Comparison of ENCODE assay signal across 8 cellular contexts in the genomic region with DNA sequence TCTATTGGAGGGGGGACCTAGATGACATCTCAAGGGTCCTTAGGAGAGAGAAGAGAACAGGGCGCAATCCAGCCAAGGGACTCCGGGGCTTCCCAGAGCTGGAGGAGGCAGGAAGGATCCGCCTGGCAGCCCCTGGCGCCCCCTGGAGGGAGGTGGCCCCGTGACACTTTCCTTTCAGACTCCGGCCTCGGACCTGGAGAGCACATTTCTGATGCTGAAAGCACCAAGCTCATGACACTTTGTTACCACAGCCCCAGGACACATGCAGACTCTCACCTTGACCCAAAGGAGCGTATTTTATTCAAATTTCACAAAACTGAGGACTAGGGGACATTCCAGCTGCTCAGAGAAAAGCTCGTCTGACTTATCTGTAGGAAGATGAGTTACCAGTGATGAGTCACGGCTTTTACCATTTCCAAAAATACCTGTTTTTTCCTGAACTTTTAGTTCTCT. TPM values are rescaled to one million over a fixed set of nuclear protein-coding genes. Genes with fewer than 3 reads are reported as not detected.
A peak's percentile ranks its signal among the peaks of the same experiment; 100 is the strongest.
DNase-seq lines count a peak whose midpoint lies in the region; ATAC-seq and TF ChIP-seq lines count a peak whose summit lies in the region.

No MANE protein-coding gene starts in this region.

- H3K4me3 Mint-ChIP-seq in stimulated activated naive CD8-positive, alpha-beta T cell treated with anti-CD3 and anti-CD28 coated beads, Interleukin-15, amount 100 ng/mL, for 72 hours = peak overlapping the region in 1 of 2 donors; percentile 51

- no peaks in the 10 kb centered on the region for H3K27me3 ChIP-seq in colonic mucosa
- H3K27me3 ChIP-seq in liver (ENCODE audit: control insufficient read depth in 4 of 4, insufficient read depth in 4 of 4, low read length in 3 of 4) = no peaks in the 10 kb centered on the region

- peak overlapping the region in 1 of 2 donors; percentile 79 for H3K27ac Mint-ChIP-seq in stimulated activated naive CD8-positive, alpha-beta T cell treated with anti-CD3 and anti-CD28 coated beads, Interleukin-15, amount 100 ng/mL, for 72 hours

- H3K36me3 ChIP-seq in colonic mucosa = no peaks in the 10 kb centered on the region
- no peaks in the 10 kb centered on the region for H3K36me3 ChIP-seq in liver (ENCODE audit: control insufficient read depth in 4 of 4, insufficient read depth in 3 of 4, low read depth in 1 of 4, low read length in 3 of 4)

- peak overlapping the region; percentile 22 for H3K27ac ChIP-seq in colonic mucosa
- H3K27ac ChIP-seq in liver (ENCODE audit: low read depth in 1 of 2, low read length in 2 of 2) = peak overlapping the region; percentile 63 to 67

- peak; percentile 67 for TF ChIP-seq CTCF in AG10803 (conservative IDR thresholded peaks at IDR 0.05; ENCODE audit: low read length)
- peak; percentile 90 for TF ChIP-seq CTCF in HFF-Myc (IDR thresholded peaks at IDR 0.05; ENCODE audit: low read depth, low read length, missing control alignments)
- peak; percentile 54 for TF ChIP-seq CTCF in colonic mucosa (IDR thresholded peaks at IDR 0.05)
- TF ChIP-seq CTCF in liver (IDR thresholded peaks at IDR 0.05; ENCODE audit: low read depth, low read length, missing input control) = peak; percentile 34

- DNase-seq in AG10803 (ENCODE audit: low read depth) = peak; percentile 39
- DNase-seq in HFF-Myc (ENCODE audit: extremely low read depth, low read depth) = no peak
- DNase-seq in T-helper 2 cell = peak in 3 of 5 experiments; percentile 9 to 37 (median 24)
- DNase-seq in colonic mucosa = peak; percentile 65
- DNase-seq in stimulated activated naive CD8-positive, alpha-beta T cell treated with anti-CD3 and anti-CD28 coated beads, Interleukin-15, amount 100 ng/mL, for 72 hours = peak; percentile 37 to 48
- no peak for DNase-seq in cortex of kidney (lab: John Stamatoyannopoulos, UW)
- DNase-seq in GM19240 (ENCODE audit: insufficient read length, low spot score) = no peak

- H3K4me1 ChIP-seq in colonic mucosa (no peaks in the 10 kb centered on the region), liver (ENCODE audit: control insufficient read depth in 4 of 4, insufficient read depth in 4 of 4, low read length in 3 of 4) (peaks cover 8 to 31% (median 22%) of the 10 kb centered on the region in 4 donors)

- ATAC-seq in stimulated activated naive CD8-positive, alpha-beta T cell treated with anti-CD3 and anti-CD28 coated beads, Interleukin-15, amount 100 ng/mL, for 72 hours = peak; percentile 59

- TF ChIP-seq RAD21 in liver (IDR thresholded peaks at IDR 0.05) = peak in 1 of 2 donors; percentile 46

- peak overlapping the region; percentile 34 to 44 for H3K9ac ChIP-seq in colonic mucosa (ENCODE audit: low read depth in 2 of 2, low read length in 2 of 2)
- H3K9ac ChIP-seq in liver (ENCODE audit: low read depth in 1 of 2, low read length in 2 of 2) = no peak overlapping the region

- peaks cover 36% of the 10 kb centered on the region for H3K4me1 Mint-ChIP-seq in stimulated activated naive CD8-positive, alpha-beta T cell treated with anti-CD3 and anti-CD28 coated beads, Interleukin-15, amount 100 ng/mL, for 72 hours

- no peaks in the 10 kb centered on the region for H3K9me3 ChIP-seq in colonic mucosa
- H3K9me3 ChIP-seq in liver (ENCODE audit: control insufficient read depth in 4 of 4, low read length in 3 of 4) = no peaks in the 10 kb centered on the region

- H3K9me3 Mint-ChIP-seq in stimulated activated naive CD8-positive, alpha-beta T cell treated with anti-CD3 and anti-CD28 coated beads, Interleukin-15, amount 100 ng/mL, for 72 hours = no peaks in the 10 kb centered on the region

- 57% methylated on average over 10 of the region's 10 CpGs for WGBS in liver

- H3K4me3 ChIP-seq in AG10803 (ENCODE audit: low read length) (no peak overlapping the region), HFF-Myc (replicated peaks; ENCODE audit: low read depth, low read length) (no peak overlapping the region), colonic mucosa (no peak overlapping the region), liver (ENCODE audit: low read depth in 1 of 3, low read length in 3 of 3) (no peak overlapping the region)

- intact Hi-C loops in colonic mucosa (cut with DNase I) = no loop called here

- no peaks in the 10 kb centered on the region for H3K27me3 Mint-ChIP-seq in stimulated activated naive CD8-positive, alpha-beta T cell treated with anti-CD3 and anti-CD28 coated beads, Interleukin-15, amount 100 ng/mL, for 72 hours

TF ChIP-seq in liver, 16 proteins besides CTCF, POLR2A, EP300 and RAD21:
- TF ChIP-seq GABPA (IDR thresholded peaks at IDR 0.05 in 1 of 2, conservative IDR thresholded peaks at IDR 0.05 in 1 of 2) = no peak
- no peak for TF ChIP-seq HNF4G (IDR thresholded peaks at IDR 0.05)
- no peak for TF ChIP-seq FOXA2 (IDR thresholded peaks at IDR 0.05)
- TF ChIP-seq HNF4A (conservative IDR thresholded peaks at IDR 0.05) = no peak
- TF ChIP-seq JUND (IDR thresholded peaks at IDR 0.05) = no peak
- TF ChIP-seq TAF1 (conservative IDR thresholded peaks at IDR 0.05) = no peak
- no peak for TF ChIP-seq FOXA1 (IDR thresholded peaks at IDR 0.05)
- TF ChIP-seq SP1 (IDR thresholded peaks at IDR 0.05) = no peak
- TF ChIP-seq, protein P1, sequence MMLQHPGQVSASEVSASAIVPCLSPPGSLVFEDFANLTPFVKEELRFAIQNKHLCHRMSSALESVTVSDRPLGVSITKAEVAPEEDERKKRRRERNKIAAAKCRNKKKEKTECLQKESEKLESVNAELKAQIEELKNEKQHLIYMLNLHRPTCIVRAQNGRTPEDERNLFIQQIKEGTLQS (IDR thresholded peaks at IDR 0.05) = no peak
- TF ChIP-seq, protein P2, sequence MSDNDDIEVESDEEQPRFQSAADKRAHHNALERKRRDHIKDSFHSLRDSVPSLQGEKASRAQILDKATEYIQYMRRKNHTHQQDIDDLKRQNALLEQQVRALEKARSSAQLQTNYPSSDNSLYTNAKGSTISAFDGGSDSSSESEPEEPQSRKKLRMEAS (IDR thresholded peaks at IDR 0.05) = no peak
- TF ChIP-seq EGR1 (IDR thresholded peaks at IDR 0.05; ENCODE audit: low read depth in 2 of 2) = no peak
- TF ChIP-seq, protein P3, sequence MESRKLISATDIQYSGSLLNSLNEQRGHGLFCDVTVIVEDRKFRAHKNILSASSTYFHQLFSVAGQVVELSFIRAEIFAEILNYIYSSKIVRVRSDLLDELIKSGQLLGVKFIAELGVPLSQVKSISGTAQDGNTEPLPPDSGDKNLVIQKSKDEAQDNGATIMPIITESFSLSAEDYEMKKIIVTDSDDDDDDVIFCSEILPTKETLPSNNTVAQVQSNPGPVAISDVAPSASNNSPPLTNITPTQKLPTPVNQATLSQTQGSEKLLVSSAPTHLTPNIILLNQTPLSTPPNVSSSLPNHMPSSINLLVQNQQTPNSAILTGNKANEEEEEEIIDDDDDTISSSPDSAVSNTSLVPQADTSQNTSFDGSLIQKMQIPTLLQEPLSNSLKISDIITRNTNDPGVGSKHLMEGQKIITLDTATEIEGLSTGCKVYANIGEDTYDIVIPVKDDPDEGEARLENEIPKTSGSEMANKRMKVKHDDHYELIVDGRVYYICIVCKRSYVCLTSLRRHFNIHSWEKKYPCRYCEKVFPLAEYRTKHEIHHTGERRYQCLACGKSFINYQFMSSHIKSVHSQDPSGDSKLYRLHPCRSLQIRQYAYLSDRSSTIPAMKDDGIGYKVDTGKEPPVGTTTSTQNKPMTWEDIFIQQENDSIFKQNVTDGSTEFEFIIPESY (IDR thresholded peaks at IDR 0.05) = no peak
- TF ChIP-seq, protein P4, sequence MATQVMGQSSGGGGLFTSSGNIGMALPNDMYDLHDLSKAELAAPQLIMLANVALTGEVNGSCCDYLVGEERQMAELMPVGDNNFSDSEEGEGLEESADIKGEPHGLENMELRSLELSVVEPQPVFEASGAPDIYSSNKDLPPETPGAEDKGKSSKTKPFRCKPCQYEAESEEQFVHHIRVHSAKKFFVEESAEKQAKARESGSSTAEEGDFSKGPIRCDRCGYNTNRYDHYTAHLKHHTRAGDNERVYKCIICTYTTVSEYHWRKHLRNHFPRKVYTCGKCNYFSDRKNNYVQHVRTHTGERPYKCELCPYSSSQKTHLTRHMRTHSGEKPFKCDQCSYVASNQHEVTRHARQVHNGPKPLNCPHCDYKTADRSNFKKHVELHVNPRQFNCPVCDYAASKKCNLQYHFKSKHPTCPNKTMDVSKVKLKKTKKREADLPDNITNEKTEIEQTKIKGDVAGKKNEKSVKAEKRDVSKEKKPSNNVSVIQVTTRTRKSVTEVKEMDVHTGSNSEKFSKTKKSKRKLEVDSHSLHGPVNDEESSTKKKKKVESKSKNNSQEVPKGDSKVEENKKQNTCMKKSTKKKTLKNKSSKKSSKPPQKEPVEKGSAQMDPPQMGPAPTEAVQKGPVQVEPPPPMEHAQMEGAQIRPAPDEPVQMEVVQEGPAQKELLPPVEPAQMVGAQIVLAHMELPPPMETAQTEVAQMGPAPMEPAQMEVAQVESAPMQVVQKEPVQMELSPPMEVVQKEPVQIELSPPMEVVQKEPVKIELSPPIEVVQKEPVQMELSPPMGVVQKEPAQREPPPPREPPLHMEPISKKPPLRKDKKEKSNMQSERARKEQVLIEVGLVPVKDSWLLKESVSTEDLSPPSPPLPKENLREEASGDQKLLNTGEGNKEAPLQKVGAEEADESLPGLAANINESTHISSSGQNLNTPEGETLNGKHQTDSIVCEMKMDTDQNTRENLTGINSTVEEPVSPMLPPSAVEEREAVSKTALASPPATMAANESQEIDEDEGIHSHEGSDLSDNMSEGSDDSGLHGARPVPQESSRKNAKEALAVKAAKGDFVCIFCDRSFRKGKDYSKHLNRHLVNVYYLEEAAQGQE (IDR thresholded peaks at IDR 0.05) = no peak

RNA-seq across cellular contexts. Expression of a gene that starts 21.4 kb away (rescaled TPM):
- 10 to 100 TPM; 23.8 to 31.6 TPM for total RNA-seq in colonic mucosa
- total RNA-seq in liver = 10 to 100 TPM in 1 of 2 donors, 1 to 10 TPM in 1; 7.4 to 15.6 TPM
- polyA plus RNA-seq in liver = 1 to 10 TPM; 3.3 to 8.4 TPM

Comparison
In these comparisons a context has a peak if more than half of its experiments do, and no peak if none do; other contexts are left out.
1. DNase-seq: peak in AG10803 (single experiment), T-helper 2 cell (3 of 5), colonic mucosa (single experiment) and stimulated activated naive CD8-positive, alpha-beta T cell treated with anti-CD3 and anti-CD28 coated beads, Interleukin-15, amount 100 ng/mL, for 72 hours (2 of 2); none in HFF-Myc (single experiment), cortex of kidney (single experiment) and GM19240 (single experiment).
2. CTCF ChIP-seq: peak in every context shown above with its lines; median percentile 90 in HFF-Myc; 67 in AG10803; 54 in colonic mucosa; 34 in liver.
3. H3K9ac ChIP-seq: peak in colonic mucosa (2 of 2); none in liver (0 of 2).